Comparison of ENCODE assay signal across 1 cellular context in the genomic region with DNA sequence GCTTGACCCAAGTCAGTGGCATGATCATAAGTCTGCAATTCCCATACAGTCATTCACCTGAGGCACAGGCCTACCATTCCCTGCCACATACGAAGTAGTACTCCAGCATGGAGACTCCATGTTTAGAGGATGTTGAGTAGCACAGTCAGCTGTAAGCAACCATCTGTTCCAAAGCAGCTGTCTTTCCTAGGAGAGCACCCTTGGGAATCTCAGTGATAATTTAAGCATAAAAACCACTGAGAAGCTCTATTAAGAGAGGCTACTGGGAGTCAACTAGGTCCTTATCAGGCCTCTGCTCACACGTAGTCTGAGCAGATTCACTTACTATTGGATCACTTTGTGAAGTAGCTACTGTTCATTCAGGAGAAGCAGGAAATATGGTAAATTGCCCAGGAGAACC.
TF ChIP-seq lines count a peak whose summit lies in the region.

No MANE protein-coding gene starts in this region.

TF ChIP-seq in K562, 482 proteins besides CTCF, POLR2A, EP300 and RAD21 (continued from another document):
- TF ChIP-seq, protein P1, sequence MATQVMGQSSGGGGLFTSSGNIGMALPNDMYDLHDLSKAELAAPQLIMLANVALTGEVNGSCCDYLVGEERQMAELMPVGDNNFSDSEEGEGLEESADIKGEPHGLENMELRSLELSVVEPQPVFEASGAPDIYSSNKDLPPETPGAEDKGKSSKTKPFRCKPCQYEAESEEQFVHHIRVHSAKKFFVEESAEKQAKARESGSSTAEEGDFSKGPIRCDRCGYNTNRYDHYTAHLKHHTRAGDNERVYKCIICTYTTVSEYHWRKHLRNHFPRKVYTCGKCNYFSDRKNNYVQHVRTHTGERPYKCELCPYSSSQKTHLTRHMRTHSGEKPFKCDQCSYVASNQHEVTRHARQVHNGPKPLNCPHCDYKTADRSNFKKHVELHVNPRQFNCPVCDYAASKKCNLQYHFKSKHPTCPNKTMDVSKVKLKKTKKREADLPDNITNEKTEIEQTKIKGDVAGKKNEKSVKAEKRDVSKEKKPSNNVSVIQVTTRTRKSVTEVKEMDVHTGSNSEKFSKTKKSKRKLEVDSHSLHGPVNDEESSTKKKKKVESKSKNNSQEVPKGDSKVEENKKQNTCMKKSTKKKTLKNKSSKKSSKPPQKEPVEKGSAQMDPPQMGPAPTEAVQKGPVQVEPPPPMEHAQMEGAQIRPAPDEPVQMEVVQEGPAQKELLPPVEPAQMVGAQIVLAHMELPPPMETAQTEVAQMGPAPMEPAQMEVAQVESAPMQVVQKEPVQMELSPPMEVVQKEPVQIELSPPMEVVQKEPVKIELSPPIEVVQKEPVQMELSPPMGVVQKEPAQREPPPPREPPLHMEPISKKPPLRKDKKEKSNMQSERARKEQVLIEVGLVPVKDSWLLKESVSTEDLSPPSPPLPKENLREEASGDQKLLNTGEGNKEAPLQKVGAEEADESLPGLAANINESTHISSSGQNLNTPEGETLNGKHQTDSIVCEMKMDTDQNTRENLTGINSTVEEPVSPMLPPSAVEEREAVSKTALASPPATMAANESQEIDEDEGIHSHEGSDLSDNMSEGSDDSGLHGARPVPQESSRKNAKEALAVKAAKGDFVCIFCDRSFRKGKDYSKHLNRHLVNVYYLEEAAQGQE (CRISPR knock-in tag; IDR thresholded peaks at IDR 0.05; ENCODE audit: low read depth), result no peak
- no peak for TF ChIP-seq ZNF140 (CRISPR knock-in tag; IDR thresholded peaks at IDR 0.05)
- no peak for TF ChIP-seq MYBL2 (IDR thresholded peaks at IDR 0.05; ENCODE audit: low read depth)
- TF ChIP-seq MYBL2 (CRISPR knock-in tag; IDR thresholded peaks at IDR 0.05; ENCODE audit: borderline replicate concordance), result no peak
- TF ChIP-seq, protein P2, sequence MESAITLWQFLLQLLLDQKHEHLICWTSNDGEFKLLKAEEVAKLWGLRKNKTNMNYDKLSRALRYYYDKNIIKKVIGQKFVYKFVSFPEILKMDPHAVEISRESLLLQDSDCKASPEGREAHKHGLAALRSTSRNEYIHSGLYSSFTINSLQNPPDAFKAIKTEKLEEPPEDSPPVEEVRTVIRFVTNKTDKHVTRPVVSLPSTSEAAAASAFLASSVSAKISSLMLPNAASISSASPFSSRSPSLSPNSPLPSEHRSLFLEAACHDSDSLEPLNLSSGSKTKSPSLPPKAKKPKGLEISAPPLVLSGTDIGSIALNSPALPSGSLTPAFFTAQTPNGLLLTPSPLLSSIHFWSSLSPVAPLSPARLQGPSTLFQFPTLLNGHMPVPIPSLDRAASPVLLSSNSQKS (CRISPR knock-in tag; IDR thresholded peaks at IDR 0.05), result no peak
- TF ChIP-seq E2F3 (CRISPR knock-in tag; IDR thresholded peaks at IDR 0.05), result no peak
- no peak for TF ChIP-seq GABPB2 (CRISPR knock-in tag; conservative IDR thresholded peaks at IDR 0.05)
- TF ChIP-seq OTX1 (CRISPR knock-in tag; IDR thresholded peaks at IDR 0.05), result no peak
- TF ChIP-seq TEAD2 (tag; IDR thresholded peaks at IDR 0.05), result no peak
- no peak for TF ChIP-seq ATF1 (CRISPR knock-in tag; IDR thresholded peaks at IDR 0.05)
- no peak for TF ChIP-seq ATF1 (tag; IDR thresholded peaks at IDR 0.05)
- no peak for TF ChIP-seq LARP7 (IDR thresholded peaks at IDR 0.05)
- TF ChIP-seq L3MBTL2 (IDR thresholded peaks at IDR 0.05), result no peak
- TF ChIP-seq, protein P3, sequence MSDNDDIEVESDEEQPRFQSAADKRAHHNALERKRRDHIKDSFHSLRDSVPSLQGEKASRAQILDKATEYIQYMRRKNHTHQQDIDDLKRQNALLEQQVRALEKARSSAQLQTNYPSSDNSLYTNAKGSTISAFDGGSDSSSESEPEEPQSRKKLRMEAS (CRISPR knock-in tag; IDR thresholded peaks at IDR 0.05), result no peak
- no peak for TF ChIP-seq KLF6 (CRISPR knock-in tag; IDR thresholded peaks at IDR 0.05; ENCODE audit: borderline replicate concordance)
- TF ChIP-seq CBX5 (IDR thresholded peaks at IDR 0.05; ENCODE audit: borderline replicate concordance, low read depth), result no peak
- TF ChIP-seq ATF7 (IDR thresholded peaks at IDR 0.05), result no peak
- TF ChIP-seq, protein P4, sequence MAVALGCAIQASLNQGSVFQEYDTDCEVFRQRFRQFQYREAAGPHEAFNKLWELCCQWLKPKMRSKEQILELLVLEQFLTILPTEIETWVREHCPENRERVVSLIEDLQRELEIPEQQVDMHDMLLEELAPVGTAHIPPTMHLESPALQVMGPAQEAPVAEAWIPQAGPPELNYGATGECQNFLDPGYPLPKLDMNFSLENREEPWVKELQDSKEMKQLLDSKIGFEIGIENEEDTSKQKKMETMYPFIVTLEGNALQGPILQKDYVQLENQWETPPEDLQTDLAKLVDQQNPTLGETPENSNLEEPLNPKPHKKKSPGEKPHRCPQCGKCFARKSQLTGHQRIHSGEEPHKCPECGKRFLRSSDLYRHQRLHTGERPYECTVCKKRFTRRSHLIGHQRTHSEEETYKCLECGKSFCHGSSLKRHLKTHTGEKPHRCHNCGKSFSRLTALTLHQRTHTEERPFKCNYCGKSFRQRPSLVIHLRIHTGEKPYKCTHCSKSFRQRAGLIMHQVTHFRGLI (CRISPR knock-in tag; IDR thresholded peaks at IDR 0.05), result no peak
- TF ChIP-seq, protein P5, sequence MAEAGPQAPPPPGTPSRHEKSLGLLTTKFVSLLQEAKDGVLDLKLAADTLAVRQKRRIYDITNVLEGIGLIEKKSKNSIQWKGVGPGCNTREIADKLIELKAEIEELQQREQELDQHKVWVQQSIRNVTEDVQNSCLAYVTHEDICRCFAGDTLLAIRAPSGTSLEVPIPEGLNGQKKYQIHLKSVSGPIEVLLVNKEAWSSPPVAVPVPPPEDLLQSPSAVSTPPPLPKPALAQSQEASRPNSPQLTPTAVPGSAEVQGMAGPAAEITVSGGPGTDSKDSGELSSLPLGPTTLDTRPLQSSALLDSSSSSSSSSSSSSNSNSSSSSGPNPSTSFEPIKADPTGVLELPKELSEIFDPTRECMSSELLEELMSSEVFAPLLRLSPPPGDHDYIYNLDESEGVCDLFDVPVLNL (CRISPR knock-in tag; IDR thresholded peaks at IDR 0.05; ENCODE audit: low read depth), result no peak
